ENCODE assay signal across 8 cellular contexts in the genomic region with DNA sequence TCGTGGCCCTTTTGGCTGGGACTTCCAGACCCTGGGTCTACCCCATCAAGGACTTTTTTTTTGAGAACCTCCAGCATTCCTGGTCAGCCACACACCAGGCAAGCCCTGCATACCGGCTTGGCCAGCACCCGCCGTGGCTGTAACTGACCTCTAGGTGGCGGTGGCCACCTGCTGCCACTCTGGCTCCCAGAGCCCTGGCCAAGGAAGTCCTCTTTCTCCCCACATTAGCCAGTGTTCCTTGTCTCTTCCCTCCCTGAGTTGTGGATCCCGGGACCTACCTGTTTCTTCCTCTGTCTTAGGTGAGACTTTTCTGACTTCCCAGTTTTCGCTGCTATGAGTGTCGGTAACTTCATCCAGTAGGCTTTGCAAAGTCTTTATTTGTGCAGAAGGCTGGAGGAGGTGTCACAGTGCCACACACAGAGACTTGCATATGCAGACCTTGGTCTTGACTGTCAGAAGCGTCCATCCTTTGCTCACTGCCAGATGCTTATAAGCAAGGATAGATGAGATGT.
DNase-seq lines count a peak whose midpoint lies in the region; ATAC-seq, FAIRE-seq and TF ChIP-seq lines count a peak whose summit lies in the region.

No MANE protein-coding gene starts in this region.

- H3K9ac ChIP-seq in endothelial cell of umbilical vein (replicated peaks; ENCODE audit: extremely low read depth, insufficient read depth, low read length) (no peak overlapping the region), mesenchymal stem cell (ENCODE audit: low read length) (no peak overlapping the region)

- H3K36me3 ChIP-seq in endothelial cell of umbilical vein (ENCODE audit: control insufficient read depth in 2 of 2, extremely low read depth in 1 of 2, insufficient read depth in 2 of 2, low read length in 2 of 2): no peaks in the 10 kb centered on the region
- H3K36me3 ChIP-seq in mesenchymal stem cell (ENCODE audit: control insufficient read depth in 1 of 2, insufficient read depth in 2 of 2, low read depth in 1 of 2, low read length in 2 of 2): peaks cover 0 to 3% of the 10 kb centered on the region in 2 experiments
- no peaks in the 10 kb centered on the region for H3K36me3 ChIP-seq in stomach

- H2BK120ac ChIP-seq in mesenchymal stem cell (ENCODE audit: low read depth, low read length): no peak overlapping the region

- H4K91ac ChIP-seq in mesenchymal stem cell (ENCODE audit: low read length): no peak overlapping the region

- no peak for TF ChIP-seq EP300 in stomach (IDR thresholded peaks at IDR 0.05)

- H3K27me3 ChIP-seq in endothelial cell of umbilical vein (ENCODE audit: control insufficient read depth in 2 of 2, insufficient read depth in 2 of 2, low read length in 2 of 2) (no peaks in the 10 kb centered on the region), mesenchymal stem cell (ENCODE audit: control insufficient read depth in 1 of 2, insufficient read depth in 1 of 2, low read length in 2 of 2) (no peaks in the 10 kb centered on the region), stomach (no peaks in the 10 kb centered on the region)

- dilution Hi-C loops in endothelial cell of umbilical vein (cut with MboI; ENCODE audit: extremely low pct_ligation_motif_present, low sequenced_read_pairs): no loop called here

- no peak overlapping the region for H3K14ac ChIP-seq in mesenchymal stem cell (ENCODE audit: low read length in 2 of 2)

- WGBS in mesenchymal stem cell: 9% methylated on average over 8 of the region's 9 CpGs
- WGBS in stomach, 5 donors: 32 to 40% (median 35%) methylated on average over 9 of the region's 9 CpGs

- TF ChIP-seq POLR2A in endothelial cell of umbilical vein (IDR thresholded peaks at IDR 0.05; ENCODE audit: low read depth, low read length) (no peak), stomach (IDR thresholded peaks at IDR 0.05) (no peak)

- H3K4me2 ChIP-seq in endothelial cell of umbilical vein (ENCODE audit: insufficient read depth, low read length) (no peak overlapping the region), mesenchymal stem cell (ENCODE audit: low read length, poor library complexity, severe bottlenecking) (no peak overlapping the region)

- TF ChIP-seq CTCF in endothelial cell of umbilical vein (IDR thresholded peaks at IDR 0.05; ENCODE audit: extremely low read depth in 1 of 2, insufficient read depth in 1 of 2, low read depth in 1 of 2, low read length in 2 of 2): peak; percentile 87 to 94
- peak in 5 of 7 experiments; percentile 46 to 79 (median 68) for TF ChIP-seq CTCF in stomach (IDR thresholded peaks at IDR 0.05)

- ATAC-seq in activated CD4-positive, CD25-positive, alpha-beta regulatory T cell treated with anti-CD3 and anti-CD28 coated beads, Interleukin-2, amount 50 U/mL, for 24 hours: peak; percentile 42 to 44

- no peak overlapping the region for H2AK5ac ChIP-seq in mesenchymal stem cell (ENCODE audit: low read length, severe bottlenecking)

- H2BK12ac ChIP-seq in mesenchymal stem cell (ENCODE audit: low read length in 2 of 2): no peak overlapping the region

- H3K27ac ChIP-seq in endothelial cell of umbilical vein (ENCODE audit: insufficient read depth, low read depth, low read length): no peak overlapping the region
- H3K27ac ChIP-seq in mesenchymal stem cell (ENCODE audit: low read length, poor library complexity, severe bottlenecking): no peak overlapping the region
- no peak overlapping the region for H3K27ac ChIP-seq in stomach

- H2BK15ac ChIP-seq in mesenchymal stem cell (ENCODE audit: low read depth, poor library complexity, severe bottlenecking): no peak overlapping the region

- no peaks in the 10 kb centered on the region for H4K20me1 ChIP-seq in endothelial cell of umbilical vein (replicated peaks; ENCODE audit: control insufficient read depth, extremely low read depth, insufficient read depth, low read length)

- no peak overlapping the region for H3K23ac ChIP-seq in mesenchymal stem cell (ENCODE audit: low read length in 2 of 2)

- H2BK5ac ChIP-seq in mesenchymal stem cell (ENCODE audit: low read depth, low read length, poor library complexity, severe bottlenecking): no peak overlapping the region

- peak; percentile 69 for FAIRE-seq in endothelial cell of umbilical vein (lab: Jason Lieb, UNC)

- no peak overlapping the region for H3K18ac ChIP-seq in mesenchymal stem cell (ENCODE audit: low read depth in 1 of 2, low read length in 2 of 2)

- H3K9me3 ChIP-seq in endothelial cell of umbilical vein (replicated peaks; ENCODE audit: control insufficient read depth, insufficient read depth, low read length) (no peaks in the 10 kb centered on the region), mesenchymal stem cell (ENCODE audit: control insufficient read depth, low read length) (peaks cover 10% of the 10 kb centered on the region), stomach (peaks cover 0 to 6% (median 0%) of the 10 kb centered on the region in 4 donors)

- H2AFZ ChIP-seq in endothelial cell of umbilical vein (ENCODE audit: low read depth, low read length) (no peak overlapping the region), mesenchymal stem cell (ENCODE audit: low read depth, low read length) (no peak overlapping the region)

- intact Hi-C loops in endothelial cell of umbilical vein (cut with micrococcal nuclease) (loop anchor here (1.0 to 10.0 kb wide), 7 partner anchors 49 to 1417 kb away; no protein-coding TSS in a partner anchor), stomach (cut with DNase I; ENCODE audit: low total_unique reads) (loop anchor here (10.0 kb wide), 1 partner anchor 369 kb away; no protein-coding TSS in a partner anchor)

- CTCF ChIA-PET in endothelial cell of umbilical vein (lab: Charles Lee): interaction anchor here (0.7 to 2.2 kb wide), 16 partner anchors 15 to 1464 kb away, joined by 3 to 20 read pairs (median 4); a partner anchor contains a TSS

- H3K4me3 ChIP-seq in endothelial cell of umbilical vein (replicated peaks in 1 of 3; ENCODE audit: insufficient read depth in 1 of 3, low read depth in 1 of 3, low read length in 3 of 3): no peak overlapping the region
- no peak overlapping the region for H3K4me3 ChIP-seq in mesenchymal stem cell (ENCODE audit: insufficient read depth in 1 of 2, low read depth in 1 of 2, low read length in 2 of 2)
- H3K4me3 ChIP-seq in stomach: no peak overlapping the region

- DNase-seq in activated effector memory CD4-positive, alpha-beta T cell treated with anti-CD3 and anti-CD28 coated beads, Interleukin-2, amount 50 U/mL, for 16 hours: peak; percentile 70
- DNase-seq in activated effector memory CD4-positive, alpha-beta T cell treated with Interleukin-2 at 50 U/mL for 16 hours: no peak
- DNase-seq in NCI-H2107 (lab: John Stamatoyannopoulos, UW) (peak; percentile 27), endothelial cell of umbilical vein (ENCODE audit: low read depth, low spot score) (peak; percentile 53), mesenchymal stem cell (peak; percentile 51), stomach (peak; percentile 61), NCI-H2081 treated with DMSO at 0.1 percent for 48 hours (lab: John Stamatoyannopoulos, UW) (no peak)

- peaks cover 1% of the 10 kb centered on the region for H3K79me1 ChIP-seq in mesenchymal stem cell (replicated peaks; ENCODE audit: low read length, poor library complexity, severe bottlenecking)

- BruUV-seq in endothelial cell of umbilical vein (replicated peaks; lab: Mats Ljungman, UMichigan): no TSS peak

- POLR2A ChIA-PET in endothelial cell of umbilical vein (lab: Charles Lee): no interaction called here

- H3K9me1 ChIP-seq in endothelial cell of umbilical vein (replicated peaks; ENCODE audit: control insufficient read depth, extremely low read depth, insufficient read depth, low read length): no peaks in the 10 kb centered on the region

- no peak overlapping the region for H4K8ac ChIP-seq in mesenchymal stem cell (ENCODE audit: low read length)

- H3K4me1 ChIP-seq in endothelial cell of umbilical vein (ENCODE audit: control insufficient read depth, extremely low read depth, insufficient read depth, low read length) (no peaks in the 10 kb centered on the region), mesenchymal stem cell (ENCODE audit: control insufficient read depth, insufficient read depth, low read depth, low read length) (no peaks in the 10 kb centered on the region), stomach (peaks cover 0 to 6% (median 3%) of the 10 kb centered on the region in 4 donors)

- H3K79me2 ChIP-seq in endothelial cell of umbilical vein (ENCODE audit: control insufficient read depth, insufficient read depth, low read length): no peaks in the 10 kb centered on the region

- H3K4ac ChIP-seq in mesenchymal stem cell (ENCODE audit: low read depth in 1 of 2, low read length in 2 of 2): no peak overlapping the region

TF ChIP-seq in endothelial cell of umbilical vein, 7 proteins besides CTCF, POLR2A, EP300 and RAD21:
- no peak for TF ChIP-seq JUN (IDR thresholded peaks at IDR 0.05; ENCODE audit: borderline replicate concordance, insufficient read depth, insufficient read length, low read depth)
- TF ChIP-seq, protein P1, sequence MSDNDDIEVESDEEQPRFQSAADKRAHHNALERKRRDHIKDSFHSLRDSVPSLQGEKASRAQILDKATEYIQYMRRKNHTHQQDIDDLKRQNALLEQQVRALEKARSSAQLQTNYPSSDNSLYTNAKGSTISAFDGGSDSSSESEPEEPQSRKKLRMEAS (IDR thresholded peaks at IDR 0.05; ENCODE audit: insufficient read depth, insufficient read length): no peak
- TF ChIP-seq MYC (IDR thresholded peaks at IDR 0.05; ENCODE audit: low read depth, low read length): no peak
- TF ChIP-seq EZH2 (IDR thresholded peaks at IDR 0.05; ENCODE audit: borderline replicate concordance, low read depth, low read length, severe bottlenecking): no peak
- TF ChIP-seq FOS (IDR thresholded peaks at IDR 0.05; ENCODE audit: borderline replicate concordance, insufficient read depth, low read length): no peak
- no peak for TF ChIP-seq GATA2 (IDR thresholded peaks at IDR 0.05; ENCODE audit: insufficient read depth, insufficient read length, low read depth, low read length)
- no peak for TF ChIP-seq POLR2AphosphoS5 (IDR thresholded peaks at IDR 0.05; ENCODE audit: insufficient read depth, low read depth, low read length)

Comparison
In these comparisons a context has a peak if more than half of its experiments do, and no peak if none do; other contexts are left out.
1. DNase-seq: peak in activated effector memory CD4-positive, alpha-beta T cell treated with anti-CD3 and anti-CD28 coated beads, Interleukin-2, amount 50 U/mL, for 16 hours (single experiment), NCI-H2107 (single experiment), endothelial cell of umbilical vein (single experiment), mesenchymal stem cell (single experiment) and stomach (single experiment); none in activated effector memory CD4-positive, alpha-beta T cell treated with Interleukin-2 at 50 U/mL for 16 hours (single experiment) and NCI-H2081 treated with DMSO at 0.1 percent for 48 hours (single experiment).